ENCODE assay signal across 8 cellular contexts in genomic region chr9:127877566-127877998, GRCh38. TPM values are rescaled to one million over a fixed set of nuclear protein-coding genes. Genes with fewer than 3 reads are reported as not detected.
DNase-seq lines count a peak whose midpoint lies in the region; TF ChIP-seq lines count a peak whose summit lies in the region.

Gene AK1, minus strand, starts transcription at chr9:127877675. Its CDS starts 3,058 bp downstream, at chr9:127874617.

- peak within 1 kb of the TSS; percentile 26 for H3K4me3 Mint-ChIP-seq in activated T-helper 2 cell treated with anti-CD3 and anti-CD28 coated beads, Interferon-gamma antibody, Interleukin-2, Interleukin-4, amounts not matched to agents 10 μg/mL and 5 μg/mL and 100 μg/mL, durations not matched to agents 14 hours and 24 hours and 36 hours (ENCODE audit: low read depth)
- H3K4me3 Mint-ChIP-seq in glutamatergic neuron (ENCODE audit: unreplicated experiment): peak within 1 kb of the TSS; percentile 94
- peak within 1 kb of the TSS; percentile 89 for H3K4me3 Mint-ChIP-seq in neural crest cell

- peaks cover 4% of the 10 kb centered on the region for H3K36me3 Mint-ChIP-seq in activated T-helper 2 cell treated with anti-CD3 and anti-CD28 coated beads, Interferon-gamma antibody, Interleukin-2, Interleukin-4, amounts not matched to agents 10 μg/mL and 5 μg/mL and 100 μg/mL, durations not matched to agents 14 hours and 24 hours and 36 hours (ENCODE audit: low read depth)
- no peaks in the 10 kb centered on the region for H3K36me3 Mint-ChIP-seq in glutamatergic neuron (ENCODE audit: unreplicated experiment)
- H3K36me3 Mint-ChIP-seq in neural crest cell (ENCODE audit: low read depth): no peaks in the 10 kb centered on the region

- no peaks in the 10 kb centered on the region for H3K9me3 Mint-ChIP-seq in activated T-helper 2 cell treated with anti-CD3 and anti-CD28 coated beads, Interferon-gamma antibody, Interleukin-2, Interleukin-4, amounts not matched to agents 10 μg/mL and 5 μg/mL and 100 μg/mL, durations not matched to agents 14 hours and 24 hours and 36 hours
- H3K9me3 Mint-ChIP-seq in glutamatergic neuron (ENCODE audit: unreplicated experiment): no peaks in the 10 kb centered on the region
- no peaks in the 10 kb centered on the region for H3K9me3 Mint-ChIP-seq in neural crest cell

- H3K27me3 Mint-ChIP-seq in activated T-helper 2 cell treated with anti-CD3 and anti-CD28 coated beads, Interferon-gamma antibody, Interleukin-2, Interleukin-4, amounts not matched to agents 10 μg/mL and 5 μg/mL and 100 μg/mL, durations not matched to agents 14 hours and 24 hours and 36 hours (ENCODE audit: low read depth): peaks cover 2% of the 10 kb centered on the region
- H3K27me3 Mint-ChIP-seq in glutamatergic neuron (ENCODE audit: unreplicated experiment) (peaks cover 11% of the 10 kb centered on the region), neural crest cell (ENCODE audit: low read depth) (no peaks in the 10 kb centered on the region)

- DNase-seq in DMS79 (lab: John Stamatoyannopoulos, UW) (peak; percentile 38), NCI-H1417 (lab: John Stamatoyannopoulos, UW) (peak; percentile 43 to 75 (median 70)), glutamatergic neuron (peak; percentile 84), neural crest cell (ENCODE audit: low read depth, low spot score) (peak; percentile 58), KG1 (lab: John Stamatoyannopoulos, UW) (no peak), HAP-1 (ENCODE audit: low spot score in 2 of 2) (no peak)
- no peak for DNase-seq in activated T-helper 2 cell treated with anti-CD3 and anti-CD28 coated beads, Interferon-gamma antibody, Interleukin-2, Interleukin-4, amounts not matched to agents 10 μg/mL and 5 μg/mL and 100 μg/mL, durations not matched to agents 14 hours and 24 hours and 36 hours (ENCODE audit: low spot score)
- no peak for DNase-seq in stimulated activated CD4-positive, alpha-beta T cell treated with anti-CD3 and anti-CD28 coated beads, Interleukin-4, amount 100 ng/mL, for 24 hours

- no peak within 1 kb of the TSS for H3K27ac Mint-ChIP-seq in activated T-helper 2 cell treated with anti-CD3 and anti-CD28 coated beads, Interferon-gamma antibody, Interleukin-2, Interleukin-4, amounts not matched to agents 10 μg/mL and 5 μg/mL and 100 μg/mL, durations not matched to agents 14 hours and 24 hours and 36 hours
- H3K27ac Mint-ChIP-seq in glutamatergic neuron (ENCODE audit: unreplicated experiment) (peak within 1 kb of the TSS; percentile 92), neural crest cell (ENCODE audit: unreplicated experiment) (peak within 1 kb of the TSS; percentile 95)

- in situ Hi-C loops in HAP-1 (cut with MboI; ENCODE audit: low sequenced_read_pairs): no loop called here

- no peak within 1 kb of the TSS for H3K4me3 ChIP-seq in HAP-1

- no peaks in the 10 kb centered on the region for H3K4me1 ChIP-seq in HAP-1

- no peak for TF ChIP-seq CTCF in glutamatergic neuron (IDR thresholded peaks at IDR 0.05; ENCODE audit: partially characterized antibody, unreplicated experiment)
- TF ChIP-seq CTCF in neural crest cell (conservative IDR thresholded peaks at IDR 0.05): no peak

- H3K36me3 ChIP-seq in HAP-1 (replicated peaks): no peaks in the 10 kb centered on the region

- intact Hi-C loops in activated T-helper 2 cell treated with anti-CD3 and anti-CD28 coated beads, Interferon-gamma antibody, Interleukin-2, Interleukin-4, amounts not matched to agents 10 μg/mL and 5 μg/mL and 100 μg/mL, durations not matched to agents 14 hours and 24 hours and 36 hours (cut with micrococcal nuclease): no loop called here

- H3K27me3 ChIP-seq in HAP-1 (ENCODE audit: low read depth): no peaks in the 10 kb centered on the region

- H3K4me1 Mint-ChIP-seq in activated T-helper 2 cell treated with anti-CD3 and anti-CD28 coated beads, Interferon-gamma antibody, Interleukin-2, Interleukin-4, amounts not matched to agents 10 μg/mL and 5 μg/mL and 100 μg/mL, durations not matched to agents 14 hours and 24 hours and 36 hours (ENCODE audit: low read depth): no peaks in the 10 kb centered on the region
- H3K4me1 Mint-ChIP-seq in glutamatergic neuron (ENCODE audit: low read depth, unreplicated experiment) (peaks cover 4% of the 10 kb centered on the region), neural crest cell (peaks cover 19% of the 10 kb centered on the region)

- H3K9me3 ChIP-seq in HAP-1: no peaks in the 10 kb centered on the region

RNA-seq across cellular contexts. Expression of gene AK1, which starts in this region (rescaled TPM):
- total RNA-seq in activated T-helper 2 cell treated with anti-CD3 and anti-CD28 coated beads, Interferon-gamma antibody, Interleukin-2, Interleukin-4, amounts not matched to agents 10 μg/mL and 5 μg/mL and 100 μg/mL, durations not matched to agents 14 hours and 24 hours and 36 hours: 19.6 and 21.0 TPM in 2 replicates
- 121 TPM for total RNA-seq in glutamatergic neuron (ENCODE audit: unreplicated experiment)
- 39.6 and 45.5 TPM in 2 replicates for total RNA-seq in neural crest cell

Comparison
In these comparisons a context has a peak if more than half of its experiments do, and no peak if none do; other contexts are left out.
1. DNase-seq: peak in DMS79 (single experiment), NCI-H1417 (3 of 3), glutamatergic neuron (single experiment) and neural crest cell (single experiment); none in activated T-helper 2 cell treated with anti-CD3 and anti-CD28 coated beads, Interferon-gamma antibody, Interleukin-2, Interleukin-4, amounts not matched to agents 10 μg/mL and 5 μg/mL and 100 μg/mL, durations not matched to agents 14 hours and 24 hours and 36 hours (single experiment), KG1 (single experiment), HAP-1 (0 of 2) and stimulated activated CD4-positive, alpha-beta T cell treated with anti-CD3 and anti-CD28 coated beads, Interleukin-4, amount 100 ng/mL, for 24 hours (single experiment).
2. H3K4me3 Mint-ChIP-seq: peak in every context shown above with its lines; median percentile 94 in glutamatergic neuron; 89 in neural crest cell; 26 in activated T-helper 2 cell treated with anti-CD3 and anti-CD28 coated beads, Interferon-gamma antibody, Interleukin-2, Interleukin-4, amounts not matched to agents 10 μg/mL and 5 μg/mL and 100 μg/mL, durations not matched to agents 14 hours and 24 hours and 36 hours.